Comparison of ENCODE assay signal across 8 cellular contexts in genomic region chr6:43174263-43175112, GRCh38. TPM values are rescaled to one million over a fixed set of nuclear protein-coding genes. Genes with fewer than 3 reads are reported as not detected.
DNase-seq lines count a peak whose midpoint lies in the region; ATAC-seq and TF ChIP-seq lines count a peak whose summit lies in the region.

No MANE protein-coding gene starts in this region.

- TF ChIP-seq CTCF in A673 (conservative IDR thresholded peaks at IDR 0.05; ENCODE audit: low read depth, low read length) (0 out of 2 replicates have a peak, but pooled peaks have one; percentile 19), WERI-Rb-1 (IDR thresholded peaks at IDR 0.05; ENCODE audit: low read depth, low read length) (0 out of 2 replicates have a peak, but pooled peaks have one; percentile 12), mammary epithelial cell (conservative IDR thresholded peaks at IDR 0.05 in 1 of 2, IDR thresholded peaks at IDR 0.05 in 1 of 2; ENCODE audit: extremely low read depth in 1 of 2, insufficient read depth in 1 of 2, low read depth in 1 of 2, low read length in 2 of 2) (peak in 1 of 2 donors; percentile 19)

- DNase-seq in A673 (ENCODE audit: low spot score): peak; percentile 99
- DNase-seq in NCI-H2171 treated with DMSO at 0.1 percent for 48 hours (lab: John Stamatoyannopoulos, UW): peak; percentile 96
- DNase-seq in WERI-Rb-1: peak; percentile 100
- DNase-seq in mammary epithelial cell: peak; percentile 98

- H3K27me3 ChIP-seq in A673 (replicated peaks; ENCODE audit: insufficient read depth, low read depth, low read length, poor library complexity) (no peaks in the 10 kb centered on the region), WERI-Rb-1 (ENCODE audit: insufficient read depth, low read depth, severe bottlenecking) (no peaks in the 10 kb centered on the region), mammary epithelial cell (ENCODE audit: insufficient read depth, low read length) (no peaks in the 10 kb centered on the region), iPS-20b (ENCODE audit: insufficient read depth, low read length) (peaks cover 10% of the 10 kb centered on the region; the same call in 1 of the 2 replicates), skeletal muscle tissue (ENCODE audit: control insufficient read depth in 3 of 3, insufficient read depth in 3 of 3, low read length in 3 of 3) (no peaks in the 10 kb centered on the region)

- intact Hi-C loops in A673 (cut with micrococcal nuclease; ENCODE audit: unreplicated experiment) (loop anchor here (5.0 kb wide), 1 partner anchor 193 kb away; the partner anchor contains the start of gene ZNF318), mammary epithelial cell (cut with micrococcal nuclease) (loop anchor here (5.0 kb wide), 4 partner anchors 53 to 343 kb away; partner anchors contain the start of genes DNPH1, POLR1C and YIPF3)

- ATAC-seq in GM18870 (IDR thresholded peaks at IDR 0.05; ENCODE audit: unreplicated experiment) (peak; percentile 72), HG03108 (IDR thresholded peaks at IDR 0.05; ENCODE audit: unreplicated experiment) (peak; percentile 63)

- H3K4me2 ChIP-seq in mammary epithelial cell (ENCODE audit: insufficient read depth, low read depth, low read length): peak overlapping the region; percentile 80

- in situ Hi-C loops in mammary epithelial cell (cut with MboI; ENCODE audit: low sequenced_read_pairs in 2 of 2): no loop called here

- H4K20me1 ChIP-seq in mammary epithelial cell (ENCODE audit: insufficient read depth, low read length): no peaks in the 10 kb centered on the region

- no TSS peak for BruUV-seq in A673 (replicated peaks; lab: Mats Ljungman, UMichigan)
- no TSS peak for BruUV-seq in mammary epithelial cell (replicated peaks; lab: Mats Ljungman, UMichigan)

- peaks cover 27% of the 10 kb centered on the region for H3K4me1 ChIP-seq in A673 (ENCODE audit: insufficient read depth, low read length, poor library complexity, severe bottlenecking)
- peaks cover 24% of the 10 kb centered on the region for H3K4me1 ChIP-seq in mammary epithelial cell (ENCODE audit: insufficient read depth, low read length)
- H3K4me1 ChIP-seq in iPS-20b (ENCODE audit: insufficient read depth, low read length): peaks cover 19% of the 10 kb centered on the region
- peaks cover 42 to 51% (median 45%) of the 10 kb centered on the region in 3 donors for H3K4me1 ChIP-seq in skeletal muscle tissue (ENCODE audit: control insufficient read depth in 3 of 3, insufficient read depth in 3 of 3, low read length in 3 of 3)

- H3K27ac ChIP-seq in A673 (ENCODE audit: low read depth, low read length, poor library complexity, severe bottlenecking): peak overlapping the region; percentile 94
- H3K27ac ChIP-seq in WERI-Rb-1: peak overlapping the region; percentile 74
- peak overlapping the region; percentile 89 for H3K27ac ChIP-seq in mammary epithelial cell (ENCODE audit: insufficient read depth, low read depth, low read length)
- H3K27ac ChIP-seq in iPS-20b (ENCODE audit: low read length): peak overlapping the region; percentile 6
- peak overlapping the region; percentile 92 for H3K27ac ChIP-seq in skeletal muscle tissue (ENCODE audit: low read depth, low read length)

- H3K4me3 ChIP-seq in A673 (ENCODE audit: low read depth, low read length, poor library complexity, severe bottlenecking): peak overlapping the region; percentile 43
- peak overlapping the region; percentile 38 for H3K4me3 ChIP-seq in WERI-Rb-1 (ENCODE audit: low read depth, low read length)
- H3K4me3 ChIP-seq in mammary epithelial cell (replicated peaks in 1 of 3; ENCODE audit: insufficient read depth in 1 of 3, low read depth in 2 of 3, low read length in 3 of 3): peak overlapping the region in 2 of 3 experiments; percentile 69 to 73
- peak overlapping the region; percentile 98 for H3K4me3 ChIP-seq in iPS-20b (ENCODE audit: low read length)
- peak overlapping the region; percentile 83 to 96 (median 85) for H3K4me3 ChIP-seq in skeletal muscle tissue (ENCODE audit: low read length in 3 of 3)

- peak overlapping the region; percentile 60 for H2AFZ ChIP-seq in mammary epithelial cell (ENCODE audit: low read depth, low read length)

- peaks cover 42% of the 10 kb centered on the region for H3K36me3 ChIP-seq in A673 (ENCODE audit: insufficient read depth, low read length, poor library complexity, severe bottlenecking)
- peaks cover 56% of the 10 kb centered on the region for H3K36me3 ChIP-seq in WERI-Rb-1
- H3K36me3 ChIP-seq in mammary epithelial cell (ENCODE audit: insufficient read depth, low read length): peaks cover 21% of the 10 kb centered on the region
- peaks cover 51% of the 10 kb centered on the region for H3K36me3 ChIP-seq in iPS-20b (ENCODE audit: insufficient read depth, low read depth, low read length)
- peaks cover 37 to 40% (median 38%) of the 10 kb centered on the region in 3 donors for H3K36me3 ChIP-seq in skeletal muscle tissue (ENCODE audit: control insufficient read depth in 3 of 3, insufficient read depth in 3 of 3, low read length in 3 of 3)

- H3K9me3 ChIP-seq in A673 (ENCODE audit: low read depth, low read length, poor library complexity, severe bottlenecking) (no peaks in the 10 kb centered on the region), WERI-Rb-1 (ENCODE audit: severe bottlenecking) (no peaks in the 10 kb centered on the region), mammary epithelial cell (replicated peaks; ENCODE audit: insufficient read depth, low read length) (no peaks in the 10 kb centered on the region), iPS-20b (ENCODE audit: insufficient read depth, low read depth, low read length) (no peaks in the 10 kb centered on the region), skeletal muscle tissue (ENCODE audit: control insufficient read depth in 3 of 3, low read length in 3 of 3) (no peaks in the 10 kb centered on the region)

- 1% methylated on average over 14 of the region's 32 CpGs for WGBS in mammary epithelial cell (ENCODE audit: low coverage, missing lambda C conversion rate)

- POLR2A ChIA-PET in A673 (lab: Charles Lee; ENCODE audit: low non-redundant PET): interaction anchor here (0.5 kb wide), 3 partner anchors 234 to 296 kb away, joined by 3 to 9 read pairs (median 5); partner anchors contain the start of gene CNPY3

- peaks cover 47% of the 10 kb centered on the region for H3K79me2 ChIP-seq in mammary epithelial cell (ENCODE audit: insufficient read depth, low read length)

- peak overlapping the region; percentile 58 for H3K9ac ChIP-seq in mammary epithelial cell (ENCODE audit: insufficient read depth, low read length)
- peak overlapping the region; percentile 93; the same call in 1 of the 2 replicates for H3K9ac ChIP-seq in iPS-20b (ENCODE audit: low read depth, low read length)
- peak overlapping the region; percentile 81 to 96 (median 91) for H3K9ac ChIP-seq in skeletal muscle tissue (ENCODE audit: low read depth in 1 of 3, low read length in 3 of 3)

- dilution Hi-C loops in mammary epithelial cell (cut with HindIII; ENCODE audit: low sequenced_read_pairs): no loop called here

- CTCF ChIA-PET in A673 (lab: Charles Lee) (no interaction called here), mammary epithelial cell (lab: Charles Lee; ENCODE audit: low non-redundant PET) (interaction anchor here (0.5 to 0.6 kb wide), 2 partner anchors 147 to 322 kb away, joined by 3 to 5 read pairs; no protein-coding TSS in a partner anchor)

RNA-seq across cellular contexts. Expression of gene SRF, which starts 3.4 kb away (rescaled TPM):
- total RNA-seq in A673 (2021): 28.7 and 33.2 TPM in 2 replicates
- total RNA-seq in mammary epithelial cell: 10 to 100 TPM; 35.7 to 41.2 TPM
- polyA plus RNA-seq in mammary epithelial cell: 33.0 TPM
- 41.3 TPM for polyA minus RNA-seq in mammary epithelial cell
- 21.4 TPM for total RNA-seq in skeletal muscle tissue

RNA-seq across cellular contexts. Expression of gene CUL9, which starts 7.5 kb away (rescaled TPM):
- total RNA-seq in A673 (2021): 38.7 and 50.7 TPM in 2 replicates
- total RNA-seq in mammary epithelial cell: 10 to 100 TPM; 25.0 to 48.2 TPM
- polyA plus RNA-seq in mammary epithelial cell: 24.9 TPM
- 34.5 TPM for polyA minus RNA-seq in mammary epithelial cell
- 11.0 TPM for total RNA-seq in skeletal muscle tissue

RNA-seq across cellular contexts. Expression of gene DNPH1, which starts 54.8 kb away (rescaled TPM):
- total RNA-seq in A673 (2021): 55.1 and 69.4 TPM in 2 replicates
- 10 to 100 TPM; 55.2 to 56.9 TPM for total RNA-seq in mammary epithelial cell
- polyA plus RNA-seq in mammary epithelial cell: 112 TPM
- 24.8 TPM for polyA minus RNA-seq in mammary epithelial cell
- 31.3 TPM for total RNA-seq in skeletal muscle tissue

Comparison
In these comparisons a context has a peak if more than half of its experiments do, and no peak if none do; other contexts are left out.
1. Peak in every context shown above with its lines: DNase-seq, ATAC-seq, H3K4me3 ChIP-seq and H3K27ac ChIP-seq.
2. H3K27ac ChIP-seq: peak in every context shown above with its lines; median percentile 94 in A673; 92 in skeletal muscle tissue; 89 in mammary epithelial cell; 74 in WERI-Rb-1; 6 in iPS-20b.
3. H3K4me3 ChIP-seq: peak in every context shown above with its lines; median percentile 98 in iPS-20b; 85 in skeletal muscle tissue; 71 in mammary epithelial cell; 43 in A673; 38 in WERI-Rb-1.